ENCODE assay signal across 1 cellular context in the genomic region with DNA sequence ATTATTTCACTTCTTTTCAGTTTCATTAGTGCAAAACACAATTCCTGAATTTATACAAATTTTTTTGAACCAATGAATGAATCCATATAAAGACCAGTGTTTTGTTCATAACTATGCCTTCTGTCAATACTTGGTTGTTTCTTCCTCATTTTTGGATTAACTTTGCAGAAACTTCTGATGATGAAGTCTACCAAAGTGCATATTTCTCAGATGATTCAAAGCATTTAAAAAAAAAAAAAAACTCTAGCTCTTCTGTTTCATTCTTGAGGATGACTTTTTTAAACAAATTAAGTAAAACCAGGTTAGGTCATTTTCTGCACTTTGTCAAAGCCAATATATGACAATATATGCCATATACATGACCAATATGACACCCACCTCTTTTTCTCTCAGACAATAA.
TF ChIP-seq lines count a peak whose summit lies in the region.

No MANE protein-coding gene starts in this region.

TF ChIP-seq in IMR-90, 13 proteins besides CTCF, POLR2A, EP300 and RAD21 (continued from another document):
- TF ChIP-seq, protein P1, sequence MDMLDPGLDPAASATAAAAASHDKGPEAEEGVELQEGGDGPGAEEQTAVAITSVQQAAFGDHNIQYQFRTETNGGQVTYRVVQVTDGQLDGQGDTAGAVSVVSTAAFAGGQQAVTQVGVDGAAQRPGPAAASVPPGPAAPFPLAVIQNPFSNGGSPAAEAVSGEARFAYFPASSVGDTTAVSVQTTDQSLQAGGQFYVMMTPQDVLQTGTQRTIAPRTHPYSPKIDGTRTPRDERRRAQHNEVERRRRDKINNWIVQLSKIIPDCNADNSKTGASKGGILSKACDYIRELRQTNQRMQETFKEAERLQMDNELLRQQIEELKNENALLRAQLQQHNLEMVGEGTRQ (IDR thresholded peaks at IDR 0.05; ENCODE audit: low read depth, low read length): no peak
- TF ChIP-seq NFE2L2 (IDR thresholded peaks at IDR 0.05; ENCODE audit: low read depth, low read length) (no peak), FOS (IDR thresholded peaks at IDR 0.05; ENCODE audit: low read depth, low read length) (no peak), MAFK (IDR thresholded peaks at IDR 0.05; ENCODE audit: low read depth, low read length) (no peak), MAZ (IDR thresholded peaks at IDR 0.05; ENCODE audit: borderline replicate concordance, low read depth, low read length) (no peak)
